ENCODE assay signal across 8 cellular contexts in genomic region chr11:2400069-2400760, GRCh38. TPM values are rescaled to one million over a fixed set of nuclear protein-coding genes. Genes with fewer than 3 reads are reported as not detected.
A peak's percentile ranks its signal among the peaks of the same experiment; 100 is the strongest.
DNase-seq lines count a peak whose midpoint lies in the region; ATAC-seq and TF ChIP-seq lines count a peak whose summit lies in the region.

Gene TSSC4, plus strand, starts transcription at chr11:2400750. Its CDS starts 1,884 bp downstream, at chr11:2402634.

- ATAC-seq in HG02840 (IDR thresholded peaks at IDR 0.05; ENCODE audit: low FRiP score, unreplicated experiment) (peak; percentile 85), heart right ventricle (peak; percentile 91 to 96 (median 93))

- H3K4me3 ChIP-seq in GM12875 (ENCODE audit: low read depth, low read length): peak within 1 kb of the TSS; percentile 100
- peak within 1 kb of the TSS; percentile 72 to 99 (median 92) for H3K4me3 ChIP-seq in heart right ventricle

- 0% methylated on average over 65 of the region's 65 CpGs for WGBS in heart right ventricle, 2 donors

- peaks cover 19 to 32% (median 27%) of the 10 kb centered on the region in 9 donors for H3K4me1 ChIP-seq in heart right ventricle

- H3K27me3 ChIP-seq in heart right ventricle: no peaks in the 10 kb centered on the region

- peak within 1 kb of the TSS; percentile 96 to 100 (median 98) for H3K27ac ChIP-seq in heart right ventricle

- peak; percentile 98 for TF ChIP-seq CTCF in GM12875 (IDR thresholded peaks at IDR 0.05; ENCODE audit: borderline replicate concordance, insufficient read depth, low read depth, low read length)
- TF ChIP-seq CTCF in heart right ventricle (IDR thresholded peaks at IDR 0.05): peak; percentile 94 to 100 (median 99)

- H3K9me3 ChIP-seq in heart right ventricle: no peaks in the 10 kb centered on the region

- intact Hi-C loops in heart right ventricle (cut with DNase I): loop anchor here in 5 of 10 donors (1.0 to 5.0 kb wide), 6 partner anchors 19 to 208 kb away; partner anchors contain the start of genes C11orf21 (in 1 of the 5) and TSPAN32 (in 1 of the 5)
- intact Hi-C loops in posterior vena cava (cut with DNase I): no loop called here

- H3K36me3 ChIP-seq in heart right ventricle: peaks cover 0 to 64% (median 42%) of the 10 kb centered on the region in 9 donors

- DNase-seq in NCI-H1436 treated with DMSO at 0.1 percent for 48 hours (lab: John Stamatoyannopoulos, UW) (peak; percentile 98), T-helper 1 cell (peak; percentile 99 to 100 (median 100)), amniotic epithelial cell (ENCODE audit: low read depth) (peak; percentile 100), heart right ventricle (peak; percentile 100), posterior vena cava (ENCODE audit: low spot score) (peak; percentile 100), ureter (ENCODE audit: low spot score) (peak; percentile 100)

RNA-seq across cellular contexts. Expression of gene TSSC4, which starts in this region (rescaled TPM):
- total RNA-seq in heart right ventricle (10 to 100 TPM; 22.0 to 46.4 (median 29.2) TPM), posterior vena cava (10 to 100 TPM; 47.4 to 49.6 TPM), ureter (41.6 TPM)
- 10 to 100 TPM; 56.0 to 72.3 TPM for polyA plus RNA-seq in heart right ventricle

Comparison
In these comparisons a context has a peak if more than half of its experiments do, and no peak if none do; other contexts are left out.
1. Peak in every context shown above with its lines: DNase-seq, ATAC-seq, H3K4me3 ChIP-seq and H3K27ac ChIP-seq.